In genomic region chr4:145618912-145619638, GRCh38 we compare ENCODE assay signal across 1 cellular context.
TF ChIP-seq lines count a peak whose summit lies in the region.

TSS of gene MMAA (plus strand) at chr4:145619385. CDS start at chr4:145639140, 19,755 bp downstream.

TF ChIP-seq in HepG2, 621 proteins besides CTCF, POLR2A, EP300 and RAD21 (continued from another document and continues in another):
- TF ChIP-seq TEF (CRISPR knock-in tag; IDR thresholded peaks at IDR 0.05) (no peak), ZNF549 (CRISPR knock-in tag; IDR thresholded peaks at IDR 0.05) (no peak), ZNF784 (CRISPR knock-in tag; IDR thresholded peaks at IDR 0.05; ENCODE audit: borderline replicate concordance) (peak; percentile 92), RFX3 (CRISPR knock-in tag; IDR thresholded peaks at IDR 0.05) (no peak), HMGA1 (CRISPR knock-in tag; conservative IDR thresholded peaks at IDR 0.05) (no peak), DRAP1 (CRISPR knock-in tag; IDR thresholded peaks at IDR 0.05) (no peak), SPEN (CRISPR knock-in tag; IDR thresholded peaks at IDR 0.05; ENCODE audit: low read depth) (peak; percentile 86), SRSF4 (IDR thresholded peaks at IDR 0.05; ENCODE audit: low read depth, low read length, poor library complexity, severe bottlenecking) (no peak), ZNF484 (CRISPR knock-in tag; IDR thresholded peaks at IDR 0.05; ENCODE audit: borderline replicate concordance, low read depth) (no peak), GPBP1L1 (CRISPR knock-in tag; IDR thresholded peaks at IDR 0.05) (no peak), DNMT3B (CRISPR knock-in tag; conservative IDR thresholded peaks at IDR 0.05) (no peak), ZBTB3 (CRISPR knock-in tag; IDR thresholded peaks at IDR 0.05; ENCODE audit: borderline replicate concordance, low read depth) (no peak), ELK4 (CRISPR knock-in tag; IDR thresholded peaks at IDR 0.05; ENCODE audit: borderline replicate concordance) (no peak), ZNF276 (CRISPR knock-in tag; IDR thresholded peaks at IDR 0.05; ENCODE audit: low read depth) (peak; percentile 81; the same call in 1 of the 2 replicates), MEIS2 (CRISPR knock-in tag; IDR thresholded peaks at IDR 0.05) (no peak), CBX5 (CRISPR knock-in tag; IDR thresholded peaks at IDR 0.05; ENCODE audit: borderline replicate concordance) (peak; percentile 67; the same call in 1 of the 2 replicates), ZBTB4 (CRISPR knock-in tag; IDR thresholded peaks at IDR 0.05; ENCODE audit: borderline replicate concordance) (no peak), MLXIP (CRISPR knock-in tag; IDR thresholded peaks at IDR 0.05; ENCODE audit: borderline replicate concordance) (no peak), PAWR (CRISPR knock-in tag; IDR thresholded peaks at IDR 0.05; ENCODE audit: borderline replicate concordance) (no peak), MTA1 (CRISPR knock-in tag; IDR thresholded peaks at IDR 0.05; ENCODE audit: borderline replicate concordance) (peak; percentile 85; the same call in 1 of the 2 replicates), REST (IDR thresholded peaks at IDR 0.05; ENCODE audit: borderline replicate concordance in 1 of 2, low read depth in 1 of 2, low read length in 2 of 2) (no peak), KLF6 (CRISPR knock-in tag; IDR thresholded peaks at IDR 0.05) (peak; percentile 84; the same call in 1 of the 2 replicates), ZNF343 (CRISPR knock-in tag; IDR thresholded peaks at IDR 0.05) (no peak), SMYD3 (CRISPR knock-in tag; IDR thresholded peaks at IDR 0.05) (no peak), CREB3 (CRISPR knock-in tag; IDR thresholded peaks at IDR 0.05) (no peak), RFX5 (IDR thresholded peaks at IDR 0.05; ENCODE audit: low read depth, low read length) (no peak), HOXD1 (CRISPR knock-in tag; IDR thresholded peaks at IDR 0.05) (peak; percentile 75; the same call in 1 of the 2 replicates), ZNF629 (CRISPR knock-in tag; conservative IDR thresholded peaks at IDR 0.05) (no peak), ZFY (CRISPR knock-in tag; IDR thresholded peaks at IDR 0.05) (peak; percentile 94), NFE2L2 (IDR thresholded peaks at IDR 0.05; ENCODE audit: low read length) (no peak), PRPF4 (IDR thresholded peaks at IDR 0.05; ENCODE audit: low read depth, low read length, poor library complexity, severe bottlenecking) (no peak), RXRB (CRISPR knock-in tag; IDR thresholded peaks at IDR 0.05; ENCODE audit: borderline replicate concordance) (peak; percentile 54; the same call in 1 of the 2 replicates), STAT5B (CRISPR knock-in tag; IDR thresholded peaks at IDR 0.05) (0 out of 2 replicates have a peak, but pooled peaks have one; percentile 22), HOXA5 (CRISPR knock-in tag; IDR thresholded peaks at IDR 0.05) (peak; percentile 27; the same call in 1 of the 2 replicates), MBD4 (IDR thresholded peaks at IDR 0.05; ENCODE audit: borderline replicate concordance, low read length) (no peak), ZNF777 (CRISPR knock-in tag; IDR thresholded peaks at IDR 0.05) (peak; percentile 67; the same call in 1 of the 2 replicates), ZSCAN31 (CRISPR knock-in tag; IDR thresholded peaks at IDR 0.05; ENCODE audit: low read depth) (peak; percentile 92), ZNF281 (CRISPR knock-in tag; IDR thresholded peaks at IDR 0.05; ENCODE audit: borderline replicate concordance) (peak; percentile 62; the same call in 1 of the 2 replicates), ZNF205 (CRISPR knock-in tag; IDR thresholded peaks at IDR 0.05) (peak; percentile 90), ZNF441 (CRISPR knock-in tag; IDR thresholded peaks at IDR 0.05; ENCODE audit: borderline replicate concordance) (peak; percentile 17; the same call in 1 of the 2 replicates)
